9 cellular contexts compared by ENCODE assay signal in genomic region chr4:2852481-2852881, GRCh38. TPM values are rescaled to one million over a fixed set of nuclear protein-coding genes. Genes with fewer than 3 reads are reported as not detected.
DNase-seq lines count a peak whose midpoint lies in the region; ATAC-seq and TF ChIP-seq lines count a peak whose summit lies in the region.
"Had no signal": no experiment of that assay in that cellular context is flagged by ENCODE, and none has a peak within 500 bp of the region (broad histone marks: within the 10 kb centered on the region; RNA-seq: fewer than 3 reads in every experiment).

No MANE protein-coding gene starts in this region.

- peak; percentile 56 for ATAC-seq in HG03159 (IDR thresholded peaks at IDR 0.05; ENCODE audit: unreplicated experiment)
- ATAC-seq in stimulated activated effector memory CD8-positive, alpha-beta T cell treated with anti-CD3 and anti-CD28 coated beads, Interleukin-12 subunit alpha, Interleukin-12 subunit beta, amount 100 ng/mL, for 72 hours, result peak; percentile 35

- no peak overlapping the region for H3K27ac ChIP-seq in endodermal cell (ENCODE audit: low read depth, low read length)
- H3K27ac ChIP-seq: 22Rv1 had no signal

- no peaks in the 10 kb centered on the region for H3K9me3 ChIP-seq in endodermal cell (ENCODE audit: control insufficient read depth, low read length)

- peak overlapping the region; percentile 34 for H3K4me3 Mint-ChIP-seq in T-helper 1 cell treated with Interleukin-12 subunit alpha and Interleukin-12 subunit beta and Interleukin-4 antibody, amounts not matched to agents 30 μg/mL and 1 μg/mL, for 36 hours
- no peak overlapping the region for H3K4me3 Mint-ChIP-seq in endodermal cell
- peak overlapping the region; percentile 53 for H3K4me3 Mint-ChIP-seq in stimulated activated effector memory CD8-positive, alpha-beta T cell treated with anti-CD3 and anti-CD28 coated beads, Interleukin-12 subunit alpha, Interleukin-12 subunit beta, amount 100 ng/mL, for 72 hours

- H3K27me3 ChIP-seq in endodermal cell (ENCODE audit: control insufficient read depth, insufficient read depth, low read length, poor library complexity, severe bottlenecking), result no peaks in the 10 kb centered on the region

- WGBS in endodermal cell (ENCODE audit: insufficient coverage in 1 of 2, insufficient read length in 1 of 2), 2 experiments, result 97% methylated on average over 7 of the region's 7 CpGs; no CpG with 5 or more reads in 1 of the 2 experiments

- peaks cover 42% of the 10 kb centered on the region for H3K36me3 ChIP-seq in endodermal cell (ENCODE audit: control insufficient read depth, insufficient read depth, low read length)

- peaks cover 7% of the 10 kb centered on the region for H3K4me1 ChIP-seq in endodermal cell (ENCODE audit: control insufficient read depth, insufficient read depth, low read length)

- no peaks in the 10 kb centered on the region for H3K9me3 Mint-ChIP-seq in T-helper 1 cell treated with Interleukin-12 subunit alpha and Interleukin-12 subunit beta and Interleukin-4 antibody, amounts not matched to agents 30 μg/mL and 1 μg/mL, for 36 hours
- no peaks in the 10 kb centered on the region for H3K9me3 Mint-ChIP-seq in endodermal cell
- H3K9me3 Mint-ChIP-seq in stimulated activated effector memory CD8-positive, alpha-beta T cell treated with anti-CD3 and anti-CD28 coated beads, Interleukin-12 subunit alpha, Interleukin-12 subunit beta, amount 100 ng/mL, for 72 hours, result no peaks in the 10 kb centered on the region

- peaks cover 10% of the 10 kb centered on the region for H3K36me3 Mint-ChIP-seq in T-helper 1 cell treated with Interleukin-12 subunit alpha and Interleukin-12 subunit beta and Interleukin-4 antibody, amounts not matched to agents 30 μg/mL and 1 μg/mL, for 36 hours (ENCODE audit: low read depth)
- peaks cover 22% of the 10 kb centered on the region for H3K36me3 Mint-ChIP-seq in endodermal cell (ENCODE audit: low read depth)
- peaks cover 48% of the 10 kb centered on the region for H3K36me3 Mint-ChIP-seq in stimulated activated effector memory CD8-positive, alpha-beta T cell treated with anti-CD3 and anti-CD28 coated beads, Interleukin-12 subunit alpha, Interleukin-12 subunit beta, amount 100 ng/mL, for 72 hours

- DNase-seq in T-helper 1 cell, result no peak
- DNase-seq in endodermal cell, result no peak
- no peak for DNase-seq in stimulated activated effector memory CD8-positive, alpha-beta T cell treated with anti-CD3 and anti-CD28 coated beads, Interleukin-12 subunit alpha, Interleukin-12 subunit beta, amount 100 ng/mL, for 72 hours (ENCODE audit: low spot score in 2 of 2)
- no peak for DNase-seq in mesenteric fat pad (ENCODE audit: low spot score)
- no peak for DNase-seq in NCI-H82 (lab: John Stamatoyannopoulos, UW)
- DNase-seq in AG08396 (ENCODE audit: low spot score), result no peak

- no peak overlapping the region for H3K4me3 ChIP-seq in endodermal cell (ENCODE audit: low read length)

- TF ChIP-seq CTCF in endodermal cell (conservative IDR thresholded peaks at IDR 0.05), result no peak

- peaks cover 33% of the 10 kb centered on the region for H3K4me1 Mint-ChIP-seq in T-helper 1 cell treated with Interleukin-12 subunit alpha and Interleukin-12 subunit beta and Interleukin-4 antibody, amounts not matched to agents 30 μg/mL and 1 μg/mL, for 36 hours (ENCODE audit: low read depth)
- H3K4me1 Mint-ChIP-seq in endodermal cell, result peaks cover 22% of the 10 kb centered on the region
- peaks cover 69% of the 10 kb centered on the region for H3K4me1 Mint-ChIP-seq in stimulated activated effector memory CD8-positive, alpha-beta T cell treated with anti-CD3 and anti-CD28 coated beads, Interleukin-12 subunit alpha, Interleukin-12 subunit beta, amount 100 ng/mL, for 72 hours

- no peaks in the 10 kb centered on the region for H3K27me3 Mint-ChIP-seq in T-helper 1 cell treated with Interleukin-12 subunit alpha and Interleukin-12 subunit beta and Interleukin-4 antibody, amounts not matched to agents 30 μg/mL and 1 μg/mL, for 36 hours (ENCODE audit: low read depth)
- no peaks in the 10 kb centered on the region for H3K27me3 Mint-ChIP-seq in endodermal cell (ENCODE audit: insufficient read depth)

- H3K9ac ChIP-seq in endodermal cell (ENCODE audit: extremely low read depth, low read length, poor library complexity, severe bottlenecking), result no peak overlapping the region

- no peak overlapping the region for H3K27ac Mint-ChIP-seq in T-helper 1 cell treated with Interleukin-12 subunit alpha and Interleukin-12 subunit beta and Interleukin-4 antibody, amounts not matched to agents 30 μg/mL and 1 μg/mL, for 36 hours
- H3K27ac Mint-ChIP-seq in endodermal cell, result peak overlapping the region; percentile 58
- peak overlapping the region; percentile 48 for H3K27ac Mint-ChIP-seq in stimulated activated effector memory CD8-positive, alpha-beta T cell treated with anti-CD3 and anti-CD28 coated beads, Interleukin-12 subunit alpha, Interleukin-12 subunit beta, amount 100 ng/mL, for 72 hours

RNA-seq across cellular contexts. Expression of gene ADD1, which starts 8.8 kb away (rescaled TPM):
- 100 to 1,000 TPM; 231 to 257 TPM for total RNA-seq in endodermal cell
- polyA plus RNA-seq in endodermal cell (2013, experiment 1 of 2), result 244 TPM
- polyA plus RNA-seq in endodermal cell (2013, experiment 2 of 2), result 230 TPM
- total RNA-seq in mesenteric fat pad, result 272 TPM

RNA-seq across cellular contexts. Expression of gene SH3BP2, which starts 59.6 kb away (rescaled TPM):
- 10 to 100 TPM; 40.5 to 43.8 TPM for total RNA-seq in endodermal cell
- polyA plus RNA-seq in endodermal cell (2013, experiment 1 of 2), result 28.2 TPM
- 21.3 TPM for polyA plus RNA-seq in endodermal cell (2013, experiment 2 of 2)
- 63.9 TPM for total RNA-seq in mesenteric fat pad
